In the genomic region with DNA sequence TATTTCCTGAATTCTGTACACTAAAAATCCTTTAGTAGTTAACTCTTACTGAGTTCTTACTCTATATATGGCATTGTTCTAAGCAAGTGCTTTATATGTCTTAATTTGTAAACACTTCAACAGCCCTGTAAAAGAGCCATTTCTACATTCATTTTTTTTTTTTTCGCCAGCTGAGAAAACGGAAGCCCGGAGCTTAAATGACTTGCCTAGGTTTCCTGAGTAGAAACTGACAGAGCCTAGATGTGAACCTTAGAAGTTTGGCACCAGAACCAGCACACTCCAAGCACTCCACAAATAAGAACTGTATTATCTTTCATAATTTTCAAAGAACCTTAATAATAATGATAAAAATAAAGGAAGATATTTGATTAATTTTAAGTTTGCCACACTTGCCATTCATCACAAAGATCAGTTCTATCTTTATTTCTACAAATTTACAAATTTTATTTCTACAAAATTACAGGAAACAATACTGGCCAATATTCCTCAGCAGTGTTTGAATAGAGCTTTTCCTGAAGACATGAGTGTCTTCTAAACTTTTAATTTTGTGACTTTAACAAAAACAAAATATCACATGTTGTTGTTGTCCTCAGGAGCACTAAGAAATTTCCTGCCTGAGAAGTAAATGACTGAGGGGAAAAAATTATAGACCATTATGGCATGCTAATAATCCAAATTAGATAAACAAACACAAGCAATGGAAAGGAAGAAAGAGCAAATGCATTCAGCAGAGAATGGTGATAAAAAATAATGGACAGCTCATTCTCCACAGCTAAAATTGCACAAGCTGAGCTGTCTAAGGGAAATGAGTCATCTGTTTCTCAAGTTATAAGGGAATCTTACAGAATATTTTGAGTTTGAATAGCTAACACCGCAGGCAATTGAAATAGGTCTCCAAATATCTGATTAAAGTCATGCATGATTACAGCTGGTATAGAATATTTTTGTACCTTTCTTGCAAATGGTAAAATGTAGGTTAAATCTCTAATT, we compare ENCODE assay signal across 9 cellular contexts.
A peak's percentile ranks its signal among the peaks of the same experiment; 100 is the strongest.
DNase-seq lines count a peak whose midpoint lies in the region; ATAC-seq, FAIRE-seq and TF ChIP-seq lines count a peak whose summit lies in the region.
"Had no signal": no experiment of that assay in that cellular context is flagged by ENCODE, and none has a peak within 500 bp of the region (broad histone marks: within the 10 kb centered on the region; RNA-seq: fewer than 3 reads in every experiment).

No MANE protein-coding gene starts in this region.

- no peak overlapping the region for H3K4me3 Mint-ChIP-seq in CD8-positive, alpha-beta T cell

- H3K4me3 ChIP-seq in RWPE2 (ENCODE audit: severe bottlenecking), result no peak overlapping the region
- no peak overlapping the region for H3K4me3 ChIP-seq in CD8-positive, alpha-beta T cell (ENCODE audit: low read depth, low read length)

- H3K9me3 Mint-ChIP-seq in CD8-positive, alpha-beta T cell, result no peaks in the 10 kb centered on the region

- peak; percentile 8 for DNase-seq in DMS 273 (lab: John Stamatoyannopoulos, UW; ENCODE audit: unreplicated experiment)
- DNase-seq in DMS 273 treated with DMSO at 0.1 percent for 48 hours (lab: John Stamatoyannopoulos, UW), result no peak
- no peak for DNase-seq in RWPE2 (ENCODE audit: low spot score)
- DNase-seq in glomerular endothelial cell (ENCODE audit: extremely low read depth, low read depth, low spot score), result peak; percentile 47
- no peak for DNase-seq in CD8-positive, alpha-beta T cell
- DNase-seq in GM12892 (ENCODE audit: insufficient read length), result no peak
- DNase-seq in nucleus accumbens (lab: John Stamatoyannopoulos, UW), result no peak

- TF ChIP-seq POLR2A in GM12892 (IDR thresholded peaks at IDR 0.05; ENCODE audit: low read depth, low read length), result no peak

- no peaks in the 10 kb centered on the region for H3K27me3 ChIP-seq in RWPE2 (ENCODE audit: insufficient read depth, poor library complexity, severe bottlenecking)
- no peaks in the 10 kb centered on the region for H3K27me3 ChIP-seq in CD8-positive, alpha-beta T cell (ENCODE audit: insufficient read depth, low read length)

- no peaks in the 10 kb centered on the region for H3K27me3 Mint-ChIP-seq in CD8-positive, alpha-beta T cell (ENCODE audit: low read depth)

- peak; percentile 53 for ATAC-seq in HG02885 (IDR thresholded peaks at IDR 0.05; ENCODE audit: poor library complexity, unreplicated experiment)
- ATAC-seq in RWPE2 (ENCODE audit: low read depth), result peak; percentile 95
- no peak for ATAC-seq in CD8-positive, alpha-beta T cell

- peak overlapping the region; percentile 78 for H3K27ac ChIP-seq in RWPE2 (ENCODE audit: poor library complexity, severe bottlenecking)
- H3K27ac ChIP-seq in CD8-positive, alpha-beta T cell (ENCODE audit: low read depth, low read length), result no peak overlapping the region
- H3K27ac ChIP-seq: 22Rv1 had no signal

- TF ChIP-seq CTCF in RWPE2 (IDR thresholded peaks at IDR 0.05; ENCODE audit: poor library complexity, severe bottlenecking), result no peak
- TF ChIP-seq CTCF in CD8-positive, alpha-beta T cell (IDR thresholded peaks at IDR 0.05), result no peak

- peaks cover 21% of the 10 kb centered on the region for H3K4me1 ChIP-seq in RWPE2 (ENCODE audit: insufficient read depth, poor library complexity, severe bottlenecking)
- peaks cover 4% of the 10 kb centered on the region for H3K4me1 ChIP-seq in CD8-positive, alpha-beta T cell (ENCODE audit: insufficient read depth, low read length)

- no peak overlapping the region for H3K27ac Mint-ChIP-seq in CD8-positive, alpha-beta T cell

- POLR2A ChIA-PET in CD8-positive, alpha-beta T cell (lab: Charles Lee), result no interaction called here

- no peak for FAIRE-seq in GM12892 (lab: Jason Lieb, UNC)

- H3K4me1 Mint-ChIP-seq in CD8-positive, alpha-beta T cell (ENCODE audit: low read depth), result peaks cover 26% of the 10 kb centered on the region

- CTCF ChIA-PET in CD8-positive, alpha-beta T cell (lab: Charles Lee), result no interaction called here

- no peaks in the 10 kb centered on the region for H3K9me3 ChIP-seq in RWPE2 (ENCODE audit: severe bottlenecking)
- H3K9me3 ChIP-seq in CD8-positive, alpha-beta T cell (ENCODE audit: low read length), result no peaks in the 10 kb centered on the region

- no peaks in the 10 kb centered on the region; the same call in 1 of the 2 replicates for H3K36me3 ChIP-seq in RWPE2 (ENCODE audit: low read depth)
- H3K36me3 ChIP-seq in CD8-positive, alpha-beta T cell (ENCODE audit: insufficient read depth, low read length), result peaks cover 12% of the 10 kb centered on the region

- peaks cover 14% of the 10 kb centered on the region for H3K36me3 Mint-ChIP-seq in CD8-positive, alpha-beta T cell

- intact Hi-C loops in CD8-positive, alpha-beta T cell (cut with DNase I, micrococcal nuclease), result loop anchor here in 1 of 2 experiments (5.0 kb wide), 1 partner anchor 63 kb away; no protein-coding TSS in a partner anchor

Comparison
In these comparisons a context has a peak if more than half of its experiments do, and no peak if none do; other contexts are left out.
1. DNase-seq: peak in DMS 273 (single experiment) and glomerular endothelial cell (single experiment); none in DMS 273 treated with DMSO at 0.1 percent for 48 hours (single experiment), RWPE2 (single experiment), CD8-positive, alpha-beta T cell (0 of 7), GM12892 (single experiment) and nucleus accumbens (0 of 56).